22 cellular contexts compared by ENCODE assay signal in the genomic region with DNA sequence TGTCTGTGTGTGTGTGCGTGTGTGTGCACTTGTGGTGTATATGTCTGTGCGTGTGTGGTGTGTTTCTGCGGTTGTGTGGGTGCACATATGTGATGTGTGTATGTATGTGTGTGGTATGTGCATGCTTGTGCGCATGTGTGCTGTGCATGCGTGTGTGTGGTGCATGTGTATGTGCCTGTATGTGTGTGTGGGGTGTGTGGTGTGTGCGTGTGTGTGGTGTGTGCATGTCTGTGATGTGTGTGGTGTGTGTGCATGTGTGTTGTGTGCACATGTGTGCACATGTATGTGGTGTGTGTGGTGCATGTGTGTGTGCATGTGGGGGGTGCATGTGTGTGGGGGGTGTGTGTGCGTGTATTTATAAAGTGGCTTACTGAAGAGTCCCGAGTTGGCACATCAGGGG. TPM values are rescaled to one million over a fixed set of nuclear protein-coding genes. Genes with fewer than 3 reads are reported as not detected.
DNase-seq lines count a peak whose midpoint lies in the region; ATAC-seq, FAIRE-seq and TF ChIP-seq lines count a peak whose summit lies in the region.
"Had no signal": no experiment of that assay in that cellular context is flagged by ENCODE, and none has a peak within 500 bp of the region (broad histone marks: within the 10 kb centered on the region; RNA-seq: fewer than 3 reads in every experiment).

No MANE protein-coding gene starts in this region.

- H3K27me3 Mint-ChIP-seq in glutamatergic neuron (ENCODE audit: unreplicated experiment) = peaks cover 10% of the 10 kb centered on the region
- H3K27me3 Mint-ChIP-seq: CD4-positive, CD25-positive, alpha-beta regulatory T cell had no signal

- no peaks in the 10 kb centered on the region for H3K36me3 ChIP-seq in K562 (ENCODE audit: control insufficient read depth, insufficient read depth, low read length)
- H3K36me3 ChIP-seq: MG63, SJSA1 had no signal

- no peak overlapping the region for H3K4me2 ChIP-seq in K562 (ENCODE audit: insufficient read depth, low read length)

- H3K79me2 ChIP-seq in K562 (ENCODE audit: control insufficient read depth, insufficient read depth, low read length) = no peaks in the 10 kb centered on the region

- DNase-seq in HEK293T (ENCODE audit: extremely low spot score) (no peak), K562 (ENCODE audit: extremely low read depth in 1 of 4, low spot score in 3 of 4) (no peak), glutamatergic neuron (no peak), substantia nigra (lab: John Stamatoyannopoulos, UW) (no peak), activated T-cell treated with anti-CD3 and anti-CD28 coated beads for 4 hours (no peak), SW480 (ENCODE audit: low spot score) (no peak)
- DNase-seq: CD4-positive, CD25-positive, alpha-beta regulatory T cell; COR-L47; DMS79 treated with DMSO at 0.1 percent for 48 hours; GM23248; HCEC 1CT; MG63; NCI-H1417; NCI-H187; NCI-H446; NCI-H526 had no signal

- no peak for TF ChIP-seq CTCF in K562 (IDR thresholded peaks at IDR 0.05 in 2 of 3, conservative IDR thresholded peaks at IDR 0.05 in 1 of 3; ENCODE audit: insufficient read depth in 2 of 3, low read depth in 1 of 3, low read length in 3 of 3)
- TF ChIP-seq CTCF in glutamatergic neuron (IDR thresholded peaks at IDR 0.05; ENCODE audit: partially characterized antibody, unreplicated experiment) = no peak

- H3K27ac ChIP-seq in K562 (ENCODE audit: extremely low read depth, low read depth, low read length) (no peak overlapping the region), substantia nigra (ENCODE audit: low read depth, low read length, poor library complexity, severe bottlenecking) (peak overlapping the region; percentile 99)
- H3K27ac ChIP-seq: GM23248, SJSA1 had no signal

- no peaks in the 10 kb centered on the region for H3K9me3 ChIP-seq in K562 (replicated peaks; ENCODE audit: control insufficient read depth, insufficient read depth, low read depth, low read length)
- H3K9me3 ChIP-seq: MG63 had no signal

- in situ Hi-C loops in K562 (cut with MboI) = no loop called here

- peak overlapping the region; percentile 3 for H3K4me3 Mint-ChIP-seq in glutamatergic neuron (ENCODE audit: unreplicated experiment)

- no peaks in the 10 kb centered on the region for H3K9me1 ChIP-seq in K562 (ENCODE audit: control insufficient read depth, insufficient read depth, low read length)

- no peak overlapping the region for H3K4me3 ChIP-seq in K562
- H3K4me3 ChIP-seq: GM23248, MG63, SJSA1 had no signal

- no TSS peak for BruUV-seq in K562 (replicated peaks; lab: Mats Ljungman, UMichigan)

- peaks cover 17% of the 10 kb centered on the region for H3K4me1 Mint-ChIP-seq in glutamatergic neuron (ENCODE audit: low read depth, unreplicated experiment)

- no peak overlapping the region for H2AFZ ChIP-seq in K562 (ENCODE audit: low read depth, low read length)
- H2AFZ ChIP-seq: GM23248 had no signal

- ATAC-seq in K562 = no peak
- no peak for ATAC-seq in HG02870 (IDR thresholded peaks at IDR 0.05; ENCODE audit: unreplicated experiment)
- ATAC-seq: Right ventricle myocardium inferior had no signal

- no peak for TF ChIP-seq EP300 in K562 (IDR thresholded peaks at IDR 0.05; ENCODE audit: low read length)

- POLR2A ChIA-PET in HEK293T (lab: Yijun Ruan, JAX) (no interaction called here), K562 (lab: Yijun Ruan, JAX) (interaction anchor here (0.6 kb wide), 1 partner anchor 39 kb away, joined by 3 read pairs; no protein-coding TSS in a partner anchor)

- intact Hi-C loops in K562 (cut with micrococcal nuclease) = no loop called here

- WGBS in K562 (ENCODE audit: insufficient coverage, low coverage, missing lambda C conversion rate) = 38% methylated on average over 7 of the region's 8 CpGs

- peak; percentile 42 for FAIRE-seq in K562 (lab: Jason Lieb, UNC)

- peaks cover 0 to 22% of the 10 kb centered on the region in 2 experiments; a peak in 2 of 5 replicates for H3K4me1 ChIP-seq in K562 (replicated peaks in 1 of 2; ENCODE audit: control insufficient read depth in 2 of 2, insufficient read depth in 2 of 2, low read length in 2 of 2)
- H3K4me1 ChIP-seq: SJSA1 had no signal

- peaks cover 0 to 43% of the 10 kb centered on the region in 2 experiments; a peak in 3 of 5 replicates for H3K27me3 ChIP-seq in K562 (ENCODE audit: control insufficient read depth in 2 of 2, insufficient read depth in 2 of 2, low read length in 2 of 2)
- H3K27me3 ChIP-seq: MG63 had no signal

- no peak overlapping the region for H3K9ac ChIP-seq in K562 (ENCODE audit: insufficient read depth in 1 of 2, low read depth in 2 of 2, low read length in 2 of 2)
- H3K9ac ChIP-seq: GM23248 had no signal

- TF ChIP-seq POLR2A in K562 (conservative IDR thresholded peaks at IDR 0.05) = no peak

- no peaks in the 10 kb centered on the region for H4K20me1 ChIP-seq in K562 (replicated peaks; ENCODE audit: control insufficient read depth, insufficient read depth, low read length)

- H3K27ac Mint-ChIP-seq in glutamatergic neuron (ENCODE audit: unreplicated experiment) = peak overlapping the region; percentile 84

- CTCF ChIA-PET in HEK293T (lab: Yijun Ruan, JAX) = interaction anchor here (0.7 kb wide), 1 partner anchor 102 kb away, joined by 3 read pairs; no protein-coding TSS in a partner anchor
- CTCF ChIA-PET in K562 (lab: Yijun Ruan, JAX; ENCODE audit: low intra/inter-chr PET ratio) = no interaction called here

- no peak for TF ChIP-seq RAD21 in K562 (CRISPR knock-in tag; conservative IDR thresholded peaks at IDR 0.05 in 1 of 2, IDR thresholded peaks at IDR 0.05 in 1 of 2)

- H3K36me3 Mint-ChIP-seq in glutamatergic neuron (ENCODE audit: unreplicated experiment) = peaks cover 8% of the 10 kb centered on the region

- H3K9me3 Mint-ChIP-seq in glutamatergic neuron (ENCODE audit: unreplicated experiment) = peaks cover 6% of the 10 kb centered on the region

RNA-seq across cellular contexts. Expression of gene DNAI2, which starts 23.0 kb away (rescaled TPM):
- not detected in 2 replicates for total RNA-seq in K562 (2011; cell fraction: chromatin; rRNA removed; ENCODE audit: low replicate concordance)
- not detected in 2 replicates for total RNA-seq in K562 (2011; cell fraction: nucleolus; rRNA removed)
- total RNA-seq in K562 (2011; cell fraction: nucleoplasm; rRNA removed) = not detected in 2 replicates
- not detected in 2 replicates for total RNA-seq in K562 (2014; rRNA removed)
- not detected in 2 replicates for total RNA-seq in K562 (2014; rRNA removed; fragmentation: Illumina TruSeq; extraction: Trizol)
- total RNA-seq in K562 (2015; rRNA removed; fragmentation: Illumina TruSeq; extraction: Trizol) = not detected in 2 replicates
- total RNA-seq in K562 (2021) = not detected in 2 replicates
- not detected in 2 replicates for polyA plus RNA-seq in K562 (2011; rRNA removed)
- not detected in 2 replicates for polyA plus RNA-seq in K562 (2011; cell fraction: cytosol; rRNA removed)
- not detected in 2 replicates for polyA plus RNA-seq in K562 (2011; cell fraction: nucleus; rRNA removed)
- polyA plus RNA-seq in K562 (2012) = not detected in 2 replicates
- polyA plus RNA-seq in K562 (2014; fragmentation: Illumina TruSeq; extraction: Trizol) = not detected in 2 replicates
- polyA plus RNA-seq in K562 (2014; fragmentation: Nextera tagmentation; extraction: Ambion mirVana) = not detected
- polyA plus RNA-seq in K562 (2014; rRNA removed) = not detected in 2 replicates
- polyA minus RNA-seq in K562 (2011; rRNA and poly(A)+ RNA removed) = not detected in 2 replicates
- not detected in 2 replicates for polyA minus RNA-seq in K562 (2011; cell fraction: cytosol; rRNA and poly(A)+ RNA removed)
- not detected in 2 replicates for polyA minus RNA-seq in K562 (2011; cell fraction: nucleus; rRNA and poly(A)+ RNA removed)
- total RNA-seq in glutamatergic neuron (ENCODE audit: unreplicated experiment) = not detected
- total RNA-seq: A673, GM23248, LHCN-M2, Right ventricle myocardium inferior, SJSA1 had no signal
- polyA plus RNA-seq: BJ, GM23248 had no signal

RNA-seq across cellular contexts. Expression of gene TTYH2, which starts 37.7 kb away (rescaled TPM):
- total RNA-seq in K562 (2011; cell fraction: chromatin; rRNA removed; ENCODE audit: low replicate concordance) = 5.2 and 11.9 TPM in 2 replicates
- total RNA-seq in K562 (2011; cell fraction: nucleolus; rRNA removed) = 8.2 and 10.0 TPM in 2 replicates
- 4.3 and 5.9 TPM in 2 replicates for total RNA-seq in K562 (2011; cell fraction: nucleoplasm; rRNA removed)
- total RNA-seq in K562 (2014; rRNA removed) = 1.1 and 1.8 TPM in 2 replicates
- 0.57 and 0.76 TPM in 2 replicates for total RNA-seq in K562 (2014; rRNA removed; fragmentation: Illumina TruSeq; extraction: Trizol)
- 0.91 and 1.2 TPM in 2 replicates for total RNA-seq in K562 (2015; rRNA removed; fragmentation: Illumina TruSeq; extraction: Trizol)
- 1.1 and 1.6 TPM in 2 replicates for total RNA-seq in K562 (2021)
- 2.0 and 5.3 TPM in 2 replicates for polyA plus RNA-seq in K562 (2011; rRNA removed)
- 4.0 and 5.6 TPM in 2 replicates for polyA plus RNA-seq in K562 (2011; cell fraction: cytosol; rRNA removed)
- 13.5 and 14.4 TPM in 2 replicates for polyA plus RNA-seq in K562 (2011; cell fraction: nucleus; rRNA removed)
- polyA plus RNA-seq in K562 (2012) = 1.1 and 2.9 TPM in 2 replicates
- polyA plus RNA-seq in K562 (2014; fragmentation: Illumina TruSeq; extraction: Trizol) = 1.1 and 1.2 TPM in 2 replicates
- under 1 TPM; 0.03 to 0.10 TPM for polyA plus RNA-seq in K562 (2014; fragmentation: Nextera tagmentation; extraction: Ambion mirVana)
- 0.86 and 2.0 TPM in 2 replicates for polyA plus RNA-seq in K562 (2014; rRNA removed)
- 1.8 and 2.1 TPM in 2 replicates for polyA minus RNA-seq in K562 (2011; rRNA and poly(A)+ RNA removed)
- 2.7 and 3.7 TPM in 2 replicates for polyA minus RNA-seq in K562 (2011; cell fraction: cytosol; rRNA and poly(A)+ RNA removed)
- 3.0 and 7.2 TPM in 2 replicates for polyA minus RNA-seq in K562 (2011; cell fraction: nucleus; rRNA and poly(A)+ RNA removed)
- total RNA-seq in glutamatergic neuron (ENCODE audit: unreplicated experiment) = 121 TPM
- total RNA-seq: GM23248 had no signal

RNA-seq across cellular contexts. Expression of gene RPL38, which starts 47.6 kb away (rescaled TPM):
- total RNA-seq in K562 (2011; cell fraction: chromatin; rRNA removed; ENCODE audit: low replicate concordance) = 240 and 244 TPM in 2 replicates
- 381 and 382 TPM in 2 replicates for total RNA-seq in K562 (2011; cell fraction: nucleolus; rRNA removed)
- 661 and 1,150 TPM in 2 replicates for total RNA-seq in K562 (2011; cell fraction: nucleoplasm; rRNA removed)
- 2,881 and 3,864 TPM in 2 replicates for total RNA-seq in K562 (2014; rRNA removed)
- total RNA-seq in K562 (2014; rRNA removed; fragmentation: Illumina TruSeq; extraction: Trizol) = 1,940 and 1,970 TPM in 2 replicates
- 2,305 and 2,457 TPM in 2 replicates for total RNA-seq in K562 (2015; rRNA removed; fragmentation: Illumina TruSeq; extraction: Trizol)
- 1,177 and 1,224 TPM in 2 replicates for total RNA-seq in K562 (2021)
- 1,194 and 1,318 TPM in 2 replicates for polyA plus RNA-seq in K562 (2011; rRNA removed)
- polyA plus RNA-seq in K562 (2011; cell fraction: cytosol; rRNA removed) = 365 and 561 TPM in 2 replicates
- polyA plus RNA-seq in K562 (2011; cell fraction: nucleus; rRNA removed) = 725 and 1,254 TPM in 2 replicates
- 2,337 and 4,545 TPM in 2 replicates for polyA plus RNA-seq in K562 (2012)
- 1,709 and 2,292 TPM in 2 replicates for polyA plus RNA-seq in K562 (2014; fragmentation: Illumina TruSeq; extraction: Trizol)
- polyA plus RNA-seq in K562 (2014; fragmentation: Nextera tagmentation; extraction: Ambion mirVana) = 1,000 to 10,000 TPM; 1,939 to 2,988 TPM
- polyA plus RNA-seq in K562 (2014; rRNA removed) = 1,879 and 3,414 TPM in 2 replicates
- 3,511 and 3,761 TPM in 2 replicates for polyA minus RNA-seq in K562 (2011; rRNA and poly(A)+ RNA removed)
- 663 and 692 TPM in 2 replicates for polyA minus RNA-seq in K562 (2011; cell fraction: cytosol; rRNA and poly(A)+ RNA removed)
- 149 and 306 TPM in 2 replicates for polyA minus RNA-seq in K562 (2011; cell fraction: nucleus; rRNA and poly(A)+ RNA removed)
- 600 TPM for total RNA-seq in glutamatergic neuron (ENCODE audit: unreplicated experiment)
